Comparison of ENCODE assay signal across 15 cellular contexts in the genomic region with DNA sequence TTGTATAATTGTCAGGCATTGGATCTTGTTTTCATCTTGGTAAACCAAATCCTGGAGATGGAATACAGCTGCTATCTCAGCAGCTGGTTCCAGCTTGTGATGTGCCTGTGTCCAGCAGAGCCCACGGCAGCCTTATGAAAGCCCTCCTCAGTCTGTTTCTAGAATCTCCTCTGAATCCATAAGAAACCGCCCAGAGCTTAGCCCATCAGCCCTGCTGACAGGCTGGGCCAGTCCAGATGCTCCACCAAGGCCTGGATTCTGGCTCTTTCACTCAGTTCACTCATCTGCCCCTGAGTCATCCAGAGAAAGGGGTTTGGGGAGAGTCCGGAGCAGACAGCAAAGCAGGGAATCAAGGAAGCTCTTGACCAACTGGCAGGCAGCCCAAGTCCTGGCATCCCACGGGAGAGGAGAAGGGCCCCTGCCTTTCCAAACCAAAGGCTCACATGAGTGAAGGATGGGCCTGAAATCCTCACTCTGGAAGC. TPM values are rescaled to one million over a fixed set of nuclear protein-coding genes. Genes with fewer than 3 reads are reported as not detected.
DNase-seq lines count a peak whose midpoint lies in the region; ATAC-seq and TF ChIP-seq lines count a peak whose summit lies in the region.
"Had no signal": no experiment of that assay in that cellular context is flagged by ENCODE, and none has a peak within 500 bp of the region (broad histone marks: within the 10 kb centered on the region; RNA-seq: fewer than 3 reads in every experiment).

No MANE protein-coding gene starts in this region.

- no peak overlapping the region for H3K4me3 Mint-ChIP-seq in neural progenitor cell
- H3K4me3 Mint-ChIP-seq in activated CD4-positive, alpha-beta memory T cell treated with anti-CD3 and anti-CD28 coated beads for 36 hours, result no peak overlapping the region
- H3K4me3 Mint-ChIP-seq: B cell had no signal

- no peak overlapping the region for H3K27ac Mint-ChIP-seq in neural progenitor cell
- no peak overlapping the region for H3K27ac Mint-ChIP-seq in activated CD4-positive, alpha-beta memory T cell treated with anti-CD3 and anti-CD28 coated beads for 36 hours
- H3K27ac Mint-ChIP-seq: B cell had no signal

- H3K4me2 ChIP-seq in SK-N-SH (peak overlapping the region; percentile 35; the same call in 1 of the 2 replicates), neuronal stem cell (ENCODE audit: insufficient read depth, low read length, poor library complexity, severe bottlenecking) (no peak overlapping the region), neural progenitor cell (no peak overlapping the region)

- peak overlapping the region; percentile 88 for H3K27ac ChIP-seq in AG04450 (ENCODE audit: low read depth, low read length)
- peak overlapping the region; percentile 67 to 88 for H3K27ac ChIP-seq in SK-N-SH (ENCODE audit: low read depth in 2 of 2, low read length in 1 of 2)
- no peak overlapping the region for H3K27ac ChIP-seq in neuronal stem cell (replicated peaks; ENCODE audit: low read length)
- no peak overlapping the region for H3K27ac ChIP-seq in neural progenitor cell
- H3K27ac ChIP-seq: body of pancreas had no signal

- peaks cover 0 to 29% of the 10 kb centered on the region in 2 experiments for H3K36me3 ChIP-seq in SK-N-SH (replicated peaks in 1 of 2; ENCODE audit: control insufficient read depth in 1 of 2, insufficient read depth in 2 of 2, low read length in 1 of 2)
- no peaks in the 10 kb centered on the region for H3K36me3 ChIP-seq in neuronal stem cell (replicated peaks in 1 of 2; ENCODE audit: control insufficient read depth in 2 of 2, insufficient read depth in 2 of 2, low read length in 2 of 2)
- no peaks in the 10 kb centered on the region for H3K36me3 ChIP-seq in neural progenitor cell

- H3K4me1 Mint-ChIP-seq in neural progenitor cell, result peaks cover 7% of the 10 kb centered on the region
- H3K4me1 Mint-ChIP-seq in activated CD4-positive, alpha-beta memory T cell treated with anti-CD3 and anti-CD28 coated beads for 36 hours (ENCODE audit: low read depth), result no peaks in the 10 kb centered on the region
- H3K4me1 Mint-ChIP-seq: B cell had no signal

- H3F3A ChIP-seq in SK-N-SH (replicated peaks; ENCODE audit: insufficient read depth) (peaks cover 87% of the 10 kb centered on the region), neural progenitor cell (ENCODE audit: low read depth) (peaks cover 21% of the 10 kb centered on the region)

- ATAC-seq in GM19452 (IDR thresholded peaks at IDR 0.05; ENCODE audit: unreplicated experiment), result no peak
- ATAC-seq in GM21381 (IDR thresholded peaks at IDR 0.05; ENCODE audit: unreplicated experiment), result no peak
- ATAC-seq: body of pancreas had no signal

- no peak overlapping the region for H2AK5ac ChIP-seq in neuronal stem cell (ENCODE audit: low read depth, low read length)

- H3K79me1 ChIP-seq in neuronal stem cell (ENCODE audit: low read depth, low read length), result no peaks in the 10 kb centered on the region

- POLR2A ChIA-PET in AG04450 (lab: Yijun Ruan, JAX), result interaction anchor here (0.8 to 4.1 kb wide), 8 partner anchors 9 to 65 kb away, joined by 3 to 30 read pairs (median 7); no protein-coding TSS in a partner anchor
- POLR2A ChIA-PET in SK-N-SH (lab: Yijun Ruan, JAX), result no interaction called here
- POLR2A ChIA-PET in activated CD4-positive, alpha-beta memory T cell treated with anti-CD3 and anti-CD28 coated beads for 36 hours (lab: Charles Lee), result no interaction called here

- no peaks in the 10 kb centered on the region for H3K9me2 ChIP-seq in SK-N-SH

- no peak overlapping the region for H2BK120ac ChIP-seq in neuronal stem cell (ENCODE audit: low read depth, low read length)

- intact Hi-C loops in activated CD4-positive, alpha-beta memory T cell treated with anti-CD3 and anti-CD28 coated beads for 36 hours (cut with micrococcal nuclease), result no loop called here

- H3K9me3 Mint-ChIP-seq in neural progenitor cell, result no peaks in the 10 kb centered on the region
- H3K9me3 Mint-ChIP-seq in activated CD4-positive, alpha-beta memory T cell treated with anti-CD3 and anti-CD28 coated beads for 36 hours, result no peaks in the 10 kb centered on the region

- H4K8ac ChIP-seq in neuronal stem cell (ENCODE audit: low read depth, low read length), result no peak overlapping the region

- H3K4ac ChIP-seq in neuronal stem cell (ENCODE audit: low read length), result no peak overlapping the region

- TF ChIP-seq EP300 in SK-N-SH (IDR thresholded peaks at IDR 0.05; ENCODE audit: borderline replicate concordance in 1 of 2, low read depth in 1 of 2, low read length in 1 of 2), result peak in 1 of 2 experiments; percentile 9; a peak in 1 of 4 replicates

- CTCF ChIA-PET in AG04450 (lab: Charles Lee) (interaction anchor here (0.6 to 1.1 kb wide), 3 partner anchors 18 to 187 kb away, joined by 3 to 4 read pairs (median 3); no protein-coding TSS in a partner anchor), SK-N-SH (lab: Yijun Ruan, JAX) (interaction anchor here (0.7 to 5.3 kb wide), 3 partner anchors 13 to 208 kb away, joined by 3 to 17 read pairs (median 3); no protein-coding TSS in a partner anchor)
- CTCF ChIA-PET in activated CD4-positive, alpha-beta memory T cell treated with anti-CD3 and anti-CD28 coated beads for 36 hours (lab: Charles Lee), result no interaction called here

- H2AFZ ChIP-seq in SK-N-SH (ENCODE audit: low read depth), result no peak overlapping the region
- no peak overlapping the region for H2AFZ ChIP-seq in neuronal stem cell (ENCODE audit: low read length)
- H2AFZ ChIP-seq in neural progenitor cell (replicated peaks), result no peak overlapping the region

- peaks cover 19 to 44% of the 10 kb centered on the region in 2 experiments for H3K4me1 ChIP-seq in SK-N-SH (ENCODE audit: control insufficient read depth in 1 of 2, insufficient read depth in 2 of 2, low read depth in 1 of 2, low read length in 1 of 2)
- peaks cover 0 to 16% of the 10 kb centered on the region in 2 donors for H3K4me1 ChIP-seq in neuronal stem cell (ENCODE audit: control insufficient read depth in 2 of 2, insufficient read depth in 1 of 2, low read depth in 1 of 2, low read length in 2 of 2)
- peaks cover 20% of the 10 kb centered on the region for H3K4me1 ChIP-seq in neural progenitor cell
- H3K4me1 ChIP-seq: body of pancreas had no signal

- no peak overlapping the region for H3K14ac ChIP-seq in neuronal stem cell (ENCODE audit: low read length)

- DNase-seq in AG04450 (ENCODE audit: low read depth, low spot score) (no peak), SK-N-SH (no peak), fibroblast of villous mesenchyme (ENCODE audit: low read depth) (peak; percentile 96), neuronal stem cell (ENCODE audit: low spot score) (no peak), neural progenitor cell (ENCODE audit: low spot score) (no peak)
- DNase-seq in activated CD4-positive, alpha-beta memory T cell treated with anti-CD3 and anti-CD28 coated beads for 36 hours, result no peak
- DNase-seq: activated CD8-positive, alpha-beta memory T cell treated with anti-CD3 and anti-CD28 coated beads, Interleukin-2, amount 50 U/mL, for 48 hours; GDM1; glutamatergic neuron; mesendoderm; NCI-H2029 treated with DMSO at 0.1 percent for 48 hours had no signal

- H3K27me3 ChIP-seq in AG04450 (ENCODE audit: control insufficient read depth, insufficient read depth, low read length) (no peaks in the 10 kb centered on the region), SK-N-SH (ENCODE audit: insufficient read depth) (no peaks in the 10 kb centered on the region), neuronal stem cell (ENCODE audit: control insufficient read depth in 3 of 3, insufficient read depth in 3 of 3, low read depth in 1 of 3, low read length in 3 of 3) (peaks cover 0 to 4% (median 0%) of the 10 kb centered on the region in 3 experiments), neural progenitor cell (no peaks in the 10 kb centered on the region)
- H3K27me3 ChIP-seq: body of pancreas had no signal

- no peak for TF ChIP-seq RAD21 in SK-N-SH (IDR thresholded peaks at IDR 0.05; ENCODE audit: low read length)

- peak overlapping the region; percentile 68 for H3K18ac ChIP-seq in neuronal stem cell (ENCODE audit: low read length)

- WGBS in SK-N-SH (ENCODE audit: low lambda C conversion rate), result 46% methylated on average over 4 of the region's 4 CpGs
- no CpG with 5 or more reads among the region's 4 CpGs for WGBS in neuronal stem cell (ENCODE audit: extremely low coverage in 2 of 2, insufficient read length in 2 of 2, insufficient replicate concordance in 1 of 2), 2 donors

- no peak overlapping the region for H3K4me3 ChIP-seq in AG04450 (ENCODE audit: low read depth, low read length)
- no peak overlapping the region for H3K4me3 ChIP-seq in SK-N-SH (ENCODE audit: low read depth in 2 of 2, low read length in 1 of 2)
- H3K4me3 ChIP-seq in fibroblast of villous mesenchyme (ENCODE audit: low read depth, low read length), result no peak overlapping the region
- no peak overlapping the region for H3K4me3 ChIP-seq in neuronal stem cell (ENCODE audit: low read length in 2 of 2)
- H3K4me3 ChIP-seq in neural progenitor cell, result no peak overlapping the region
- H3K4me3 ChIP-seq: body of pancreas had no signal

- no peak for TF ChIP-seq CTCF in AG04450 (IDR thresholded peaks at IDR 0.05; ENCODE audit: low read depth, low read length)
- no peak for TF ChIP-seq CTCF in SK-N-SH (IDR thresholded peaks at IDR 0.05)
- TF ChIP-seq CTCF in fibroblast of villous mesenchyme (IDR thresholded peaks at IDR 0.05; ENCODE audit: insufficient read depth, low read depth, low read length), result no peak
- no peak for TF ChIP-seq CTCF in neural progenitor cell (IDR thresholded peaks at IDR 0.05)

- H3K9me3 ChIP-seq in AG04450 (ENCODE audit: control insufficient read depth, insufficient read depth, low read length) (no peaks in the 10 kb centered on the region), SK-N-SH (no peaks in the 10 kb centered on the region), neuronal stem cell (replicated peaks in 1 of 2; ENCODE audit: control insufficient read depth in 2 of 2, insufficient read depth in 1 of 2, low read depth in 1 of 2, low read length in 2 of 2) (peaks cover 0 to 2% of the 10 kb centered on the region in 2 donors), neural progenitor cell (ENCODE audit: low read depth) (no peaks in the 10 kb centered on the region)
- H3K9me3 ChIP-seq: body of pancreas had no signal

- H3K9ac ChIP-seq in SK-N-SH (peak overlapping the region; percentile 24; the same call in 1 of the 2 replicates), neuronal stem cell (ENCODE audit: low read depth, low read length, poor library complexity) (no peak overlapping the region), neural progenitor cell (no peak overlapping the region)

- H2BK5ac ChIP-seq in neuronal stem cell (ENCODE audit: low read length), result no peak overlapping the region

- no peak overlapping the region for H4K91ac ChIP-seq in neuronal stem cell (ENCODE audit: low read depth, low read length, poor library complexity)

- H2BK15ac ChIP-seq in neuronal stem cell (ENCODE audit: low read length), result no peak overlapping the region

- H3K36me3 Mint-ChIP-seq in neural progenitor cell, result no peaks in the 10 kb centered on the region
- H3K36me3 Mint-ChIP-seq in activated CD4-positive, alpha-beta memory T cell treated with anti-CD3 and anti-CD28 coated beads for 36 hours, result no peaks in the 10 kb centered on the region

- H4K20me1 ChIP-seq in SK-N-SH (ENCODE audit: insufficient read depth) (peaks cover 40% of the 10 kb centered on the region), neural progenitor cell (ENCODE audit: low read depth) (no peaks in the 10 kb centered on the region)

- peaks cover 2% of the 10 kb centered on the region for H3K27me3 Mint-ChIP-seq in neural progenitor cell (ENCODE audit: insufficient read depth, low read depth)
- peaks cover 1% of the 10 kb centered on the region for H3K27me3 Mint-ChIP-seq in activated CD4-positive, alpha-beta memory T cell treated with anti-CD3 and anti-CD28 coated beads for 36 hours

- H2BK12ac ChIP-seq in neuronal stem cell (ENCODE audit: low read length), result no peak overlapping the region

- H3K23ac ChIP-seq in neuronal stem cell (ENCODE audit: low read depth, low read length, poor library complexity), result no peak overlapping the region

- peaks cover 98% of the 10 kb centered on the region for H3K79me2 ChIP-seq in SK-N-SH (ENCODE audit: insufficient read depth)
- no peaks in the 10 kb centered on the region for H3K79me2 ChIP-seq in neural progenitor cell (ENCODE audit: low read depth)

RNA-seq across cellular contexts. Expression of a gene that starts 45.6 kb away (rescaled TPM):
- polyA plus RNA-seq in AG04450 (2011; rRNA removed) (17.5 and 23.0 TPM in 2 replicates), SK-N-SH (2012; rRNA removed) (13.3 and 16.1 TPM in 2 replicates)
- polyA minus RNA-seq in AG04450 (2011; rRNA and poly(A)+ RNA removed), result 44.0 and 55.7 TPM in 2 replicates
- polyA plus RNA-seq in SK-N-SH (2012; cell fraction: cytosol; rRNA removed), result 11.1 and 14.3 TPM in 2 replicates
- 39.7 and 44.9 TPM in 2 replicates for polyA plus RNA-seq in SK-N-SH (2012; cell fraction: nucleus; rRNA removed)
- total RNA-seq in fibroblast of villous mesenchyme (37.6 and 48.6 TPM in 2 replicates), neural progenitor cell (ENCODE audit: low replicate concordance) (60.7 and 83.0 TPM in 2 replicates)
- 112 TPM for polyA plus RNA-seq in neuronal stem cell (2013, experiment 1 of 2)
- 121 TPM for polyA plus RNA-seq in neuronal stem cell (2013, experiment 2 of 2)
- total RNA-seq in activated CD4-positive, alpha-beta memory T cell treated with anti-CD3 and anti-CD28 coated beads for 36 hours, result 1 to 10 TPM; 2.2 to 2.6 TPM

Comparison
In these comparisons a context has a peak if more than half of its experiments do, and no peak if none do; other contexts are left out.
1. H3K27ac ChIP-seq: peak in AG04450 (single experiment) and SK-N-SH (2 of 2); none in neuronal stem cell (single experiment) and neural progenitor cell (single experiment).
2. RNA of a gene that starts 45.6 kb away (total RNA-seq): 60.7 to 83.0 TPM in neural progenitor cell and 37.6 to 48.6 TPM in fibroblast of villous mesenchyme; 2.2 to 2.6 TPM in activated CD4-positive, alpha-beta memory T cell treated with anti-CD3 and anti-CD28 coated beads for 36 hours; every median in the first group is over 10 times any median in the second.